Comparison of ENCODE assay signal across 16 cellular contexts in genomic region chr5:98455660-98456059, GRCh38.
DNase-seq lines count a peak whose midpoint lies in the region; TF ChIP-seq lines count a peak whose summit lies in the region.
"Had no signal": no experiment of that assay in that cellular context is flagged by ENCODE, and none has a peak within 500 bp of the region (broad histone marks: within the 10 kb centered on the region; RNA-seq: fewer than 3 reads in every experiment).

No MANE protein-coding gene starts in this region.

- no peak overlapping the region for H2AFZ ChIP-seq in fibroblast of lung (ENCODE audit: low read length)

- H3K9ac ChIP-seq in fibroblast of lung (ENCODE audit: insufficient read depth, low read length) (no peak overlapping the region), skeletal muscle satellite cell (ENCODE audit: low read depth, low read length) (peak overlapping the region; percentile 75)

- peak overlapping the region; percentile 88 for H3K27ac ChIP-seq in fibroblast of lung (ENCODE audit: insufficient read depth, low read length)
- H3K27ac ChIP-seq: 22Rv1, ovary, upper lobe of left lung had no signal

- H3K4me1 ChIP-seq in fibroblast of lung (ENCODE audit: control insufficient read depth, extremely low read depth, insufficient read depth, low read length) (peaks cover 3% of the 10 kb centered on the region), skeletal muscle satellite cell (ENCODE audit: control insufficient read depth, insufficient read depth, low read length) (peaks cover 41% of the 10 kb centered on the region)
- H3K4me1 ChIP-seq: heart right ventricle had no signal

- H3K79me2 ChIP-seq in fibroblast of lung (ENCODE audit: control insufficient read depth, insufficient read depth, low read length) = no peaks in the 10 kb centered on the region

- H3K27me3 ChIP-seq in fibroblast of lung (ENCODE audit: control insufficient read depth, insufficient read depth, low read length) = no peaks in the 10 kb centered on the region
- H3K27me3 ChIP-seq in skeletal muscle satellite cell (ENCODE audit: control insufficient read depth, insufficient read depth, low read length) = no peaks in the 10 kb centered on the region
- H3K27me3 ChIP-seq: heart right ventricle, ovary, upper lobe of left lung had no signal

- H3K9me3 ChIP-seq in fibroblast of lung (ENCODE audit: control insufficient read depth, insufficient read depth, low read depth, low read length) (no peaks in the 10 kb centered on the region), skeletal muscle satellite cell (replicated peaks; ENCODE audit: low read length) (no peaks in the 10 kb centered on the region)
- H3K9me3 ChIP-seq: heart right ventricle, ovary, upper lobe of left lung had no signal

- H3K4me2 ChIP-seq in fibroblast of lung (ENCODE audit: extremely low read depth, insufficient read depth, low read length) = peak overlapping the region; percentile 4
- H3K4me2 ChIP-seq in skeletal muscle satellite cell (ENCODE audit: low read length) = peak overlapping the region; percentile 76

- H3K36me3 ChIP-seq in fibroblast of lung (ENCODE audit: control insufficient read depth, insufficient read depth, low read length) (no peaks in the 10 kb centered on the region), skeletal muscle satellite cell (ENCODE audit: insufficient read depth, low read length) (no peaks in the 10 kb centered on the region)
- H3K36me3 ChIP-seq: heart right ventricle, ovary, upper lobe of left lung had no signal

- peak overlapping the region in 1 of 4 experiments; percentile 38 for H3K4me3 ChIP-seq in fibroblast of lung (replicated peaks in 1 of 4; ENCODE audit: control extremely low read depth in 1 of 4, insufficient read depth in 1 of 4, low read depth in 3 of 4, low read length in 4 of 4)
- peak overlapping the region; percentile 51 for H3K4me3 ChIP-seq in skeletal muscle satellite cell (ENCODE audit: low read length)
- H3K4me3 ChIP-seq: ovary, upper lobe of left lung had no signal

- peak; percentile 1 for DNase-seq in NCI-H82 (lab: John Stamatoyannopoulos, UW)
- no peak for DNase-seq in NCI-H82 treated with DMSO at 0.1 percent for 48 hours (lab: John Stamatoyannopoulos, UW; ENCODE audit: unreplicated experiment)
- DNase-seq in amniotic epithelial cell (ENCODE audit: low read depth) = peak; percentile 34
- peak; percentile 18 to 79 for DNase-seq in fibroblast of lung (ENCODE audit: low read depth in 2 of 2)
- no peak for DNase-seq in NOMO-1 (lab: John Stamatoyannopoulos, UW; ENCODE audit: unreplicated experiment in 2 of 2)
- DNase-seq in putamen (ENCODE audit: low spot score) = no peak
- no peak for DNase-seq in NCI-H2196 treated with DMSO at 0.1 percent for 48 hours (lab: John Stamatoyannopoulos, UW; ENCODE audit: unreplicated experiment)
- DNase-seq: activated CD4-positive, alpha-beta T cell treated with anti-CD3 and anti-CD28 coated beads, Interleukin-2, amount 10 ng/mL, durations not matched to agents 7 days and 5 days; CD4-positive, alpha-beta T cell; heart right ventricle; NCI-H1105; ovary; stimulated activated naive CD4-positive, alpha-beta T cell treated with Interleukin-2 at 50 U/mL for 16 hours; upper lobe of left lung had no signal

- no peak for TF ChIP-seq CTCF in fibroblast of lung (conservative IDR thresholded peaks at IDR 0.05 in 1 of 2, IDR thresholded peaks at IDR 0.05 in 1 of 2; ENCODE audit: low read depth in 1 of 2, low read length in 2 of 2)

- H4K20me1 ChIP-seq in fibroblast of lung (ENCODE audit: control insufficient read depth, extremely low read depth, insufficient read depth, low read length) = no peaks in the 10 kb centered on the region

Comparison
In these comparisons a context has a peak if more than half of its experiments do, and no peak if none do; other contexts are left out.
1. DNase-seq: peak in NCI-H82 (single experiment), amniotic epithelial cell (single experiment) and fibroblast of lung (2 of 2); none in NCI-H82 treated with DMSO at 0.1 percent for 48 hours (single experiment), NOMO-1 (0 of 2), putamen (single experiment) and NCI-H2196 treated with DMSO at 0.1 percent for 48 hours (single experiment).